9 cellular contexts compared by ENCODE assay signal in genomic region chr6:150813993-150814359, GRCh38. TPM values are rescaled to one million over a fixed set of nuclear protein-coding genes. Genes with fewer than 3 reads are reported as not detected.
DNase-seq lines count a peak whose midpoint lies in the region; ATAC-seq and TF ChIP-seq lines count a peak whose summit lies in the region.
"Had no signal": no experiment of that assay in that cellular context is flagged by ENCODE, and none has a peak within 500 bp of the region (broad histone marks: within the 10 kb centered on the region; RNA-seq: fewer than 3 reads in every experiment).

No MANE protein-coding gene starts in this region.

- TF ChIP-seq EP300 in stomach (IDR thresholded peaks at IDR 0.05), result no peak

- peak in 2 of 3 experiments; percentile 7 to 33 for DNase-seq in NCI-H1417 (lab: John Stamatoyannopoulos, UW)
- DNase-seq in NCI-H1417 treated with DMSO at 0.1 percent for 48 hours (lab: John Stamatoyannopoulos, UW), result no peak
- peak; percentile 8 for DNase-seq in amniotic epithelial cell (ENCODE audit: low read depth)
- DNase-seq in gastrocnemius medialis, result no peak
- DNase-seq in iPS-NIHi7 (ENCODE audit: extremely low spot score), result no peak
- DNase-seq in NCI-H1048 (lab: John Stamatoyannopoulos, UW), result no peak
- no peak for DNase-seq in stomach

- H3K36me3 ChIP-seq in gastrocnemius medialis (no peaks in the 10 kb centered on the region), stomach (peaks cover 3 to 29% (median 14%) of the 10 kb centered on the region in 4 donors)

- ATAC-seq in HG03045 (IDR thresholded peaks at IDR 0.05; ENCODE audit: unreplicated experiment) (peak; percentile 62), gastrocnemius medialis (peak in 1 of 2 donors; percentile 43)

- in situ Hi-C loops in gastrocnemius medialis (cut with MboI; ENCODE audit: low sequenced_read_pairs in 4 of 4), result loop anchor here (5.0 to 25.0 kb wide), 4 partner anchors 392 to 752 kb away; partner anchors contain the start of gene ULBP3 (in 3 of the 4)

- H3K27ac ChIP-seq in gastrocnemius medialis (peak overlapping the region in 3 of 4 donors; percentile 41 to 62 (median 61)), stomach (peak overlapping the region in 2 of 5 donors; percentile 3 to 67)
- H3K27ac ChIP-seq: 22Rv1 had no signal

- H3K9me3 ChIP-seq in gastrocnemius medialis, result no peaks in the 10 kb centered on the region
- H3K9me3 ChIP-seq in stomach, result no peaks in the 10 kb centered on the region

- TF ChIP-seq CTCF in gastrocnemius medialis (IDR thresholded peaks at IDR 0.05 in 4 of 5, conservative IDR thresholded peaks at IDR 0.05 in 1 of 5) (no peak), stomach (IDR thresholded peaks at IDR 0.05) (no peak)

- TF ChIP-seq POLR2A in gastrocnemius medialis (IDR thresholded peaks at IDR 0.05), result no peak
- no peak for TF ChIP-seq POLR2A in stomach (IDR thresholded peaks at IDR 0.05)

- WGBS in stomach, 5 donors, result 58 to 78% (median 71%) methylated on average over 3 of the region's 3 CpGs

- H3K4me3 ChIP-seq in gastrocnemius medialis, result no peak overlapping the region
- no peak overlapping the region for H3K4me3 ChIP-seq in stomach

- H3K27me3 ChIP-seq in gastrocnemius medialis (no peaks in the 10 kb centered on the region), stomach (peaks cover 0 to 5% (median 0%) of the 10 kb centered on the region in 3 donors)

- H3K4me1 ChIP-seq in gastrocnemius medialis, result no peaks in the 10 kb centered on the region
- H3K4me1 ChIP-seq in stomach, result peaks cover 0 to 11% (median 2%) of the 10 kb centered on the region in 4 donors

- intact Hi-C loops in gastrocnemius medialis (cut with DNase I; ENCODE audit: low total_unique reads), result loop anchor here (10.0 kb wide), 2 partner anchors 209 to 729 kb away; no protein-coding TSS in a partner anchor
- intact Hi-C loops in stomach (cut with DNase I; ENCODE audit: low total_unique reads), result loop anchor here (5.0 kb wide), 1 partner anchor 392 kb away; no protein-coding TSS in a partner anchor

RNA-seq across cellular contexts. Expression of gene MTHFD1L, which starts 51.5 kb away (rescaled TPM):
- total RNA-seq in gastrocnemius medialis, result 1 to 10 TPM in 1 of 4 donors, under 1 TPM in 2, not detected in 1; 0.35 to 1.6 (median 0.59) TPM
- 10 to 100 TPM in 3 of 5 donors, 1 to 10 TPM in 2; 8.8 to 16.3 (median 13.8) TPM for total RNA-seq in stomach
- 1 to 10 TPM; 1.8 to 4.4 (median 3.9) TPM for polyA plus RNA-seq in stomach

Comparison
In these comparisons a context has a peak if more than half of its experiments do, and no peak if none do; other contexts are left out.
1. DNase-seq: peak in NCI-H1417 (2 of 3) and amniotic epithelial cell (single experiment); none in NCI-H1417 treated with DMSO at 0.1 percent for 48 hours (single experiment), gastrocnemius medialis (0 of 2), iPS-NIHi7 (single experiment), NCI-H1048 (single experiment) and stomach (single experiment).